10 cellular contexts compared by ENCODE assay signal in the genomic region with DNA sequence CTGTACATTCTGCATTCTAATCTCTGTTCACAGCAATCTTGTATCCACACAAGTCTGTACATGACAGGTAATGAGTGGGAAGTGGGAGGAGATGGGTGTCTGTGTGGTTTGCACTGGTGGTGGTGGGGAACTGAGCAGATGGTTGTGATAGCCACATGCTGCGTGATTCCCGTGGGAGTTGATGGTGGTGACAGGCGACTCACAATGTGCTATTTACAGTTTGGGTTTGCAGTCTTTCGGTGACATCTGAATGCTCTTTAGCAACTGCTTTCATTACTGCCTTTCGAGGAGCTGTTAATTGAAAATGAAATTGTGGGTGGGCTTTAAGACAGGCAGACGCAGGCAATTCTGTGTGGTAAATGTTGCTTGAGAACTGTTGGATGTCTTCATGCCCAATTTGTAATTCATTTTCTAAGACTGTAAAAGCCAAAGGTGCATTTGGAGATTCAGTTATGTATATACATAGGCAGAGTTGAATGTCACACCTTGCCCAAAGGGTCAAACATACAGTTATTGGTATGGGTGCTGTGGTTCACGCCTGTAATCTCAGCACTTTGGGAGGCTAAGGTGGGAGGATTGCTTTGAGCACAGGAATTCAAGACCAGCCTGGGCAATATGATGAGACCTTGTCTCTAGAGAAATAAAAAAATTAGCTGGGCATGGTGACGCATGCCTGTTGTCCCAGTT.
DNase-seq lines count a peak whose midpoint lies in the region; ATAC-seq lines count a peak whose summit lies in the region.
"Had no signal": no experiment of that assay in that cellular context is flagged by ENCODE, and none has a peak within 500 bp of the region (broad histone marks: within the 10 kb centered on the region; RNA-seq: fewer than 3 reads in every experiment).

No MANE protein-coding gene starts in this region.

- DNase-seq in NCI-H1436 (lab: John Stamatoyannopoulos, UW) (peak; percentile 48), NCI-H1436 treated with DMSO at 0.1 percent for 48 hours (lab: John Stamatoyannopoulos, UW) (no peak), non-pigmented ciliary epithelial cell (ENCODE audit: low read depth) (peak; percentile 17), SKM-1 treated with dmso at 0.1 percent for 144 hours (lab: John Stamatoyannopoulos, UW; ENCODE audit: unreplicated experiment) (no peak), HT-29 (ENCODE audit: low spot score) (no peak)
- no peak for DNase-seq in naive thymus-derived CD4-positive, alpha-beta T cell
- DNase-seq: foreskin fibroblast had no signal

- no peaks in the 10 kb centered on the region for H3K36me3 ChIP-seq in naive thymus-derived CD4-positive, alpha-beta T cell (ENCODE audit: control insufficient read depth in 2 of 3, insufficient read depth in 3 of 3, low read length in 3 of 3)
- H3K36me3 ChIP-seq: SJSA1 had no signal

- no peaks in the 10 kb centered on the region for H3K27me3 ChIP-seq in naive thymus-derived CD4-positive, alpha-beta T cell (ENCODE audit: control insufficient read depth in 2 of 2, insufficient read depth in 2 of 2, low read length in 2 of 2)
- H3K27me3 ChIP-seq: SJSA1 had no signal

- peaks cover 0 to 3% (median 0%) of the 10 kb centered on the region in 5 donors for H3K27me3 Mint-ChIP-seq in naive thymus-derived CD4-positive, alpha-beta T cell

- no peaks in the 10 kb centered on the region for H3K9me3 ChIP-seq in naive thymus-derived CD4-positive, alpha-beta T cell (ENCODE audit: control insufficient read depth in 2 of 3, low read length in 3 of 3)
- H3K9me3 ChIP-seq: SJSA1 had no signal

- ATAC-seq in GM21526 (IDR thresholded peaks at IDR 0.05; ENCODE audit: low FRiP score, unreplicated experiment): peak; percentile 89
- ATAC-seq in HG03439 (IDR thresholded peaks at IDR 0.05; ENCODE audit: unreplicated experiment): peak; percentile 89
- ATAC-seq in naive thymus-derived CD4-positive, alpha-beta T cell: no peak

- peaks cover 0 to 16% (median 0%) of the 10 kb centered on the region in 7 donors for H3K4me1 Mint-ChIP-seq in naive thymus-derived CD4-positive, alpha-beta T cell

- no peaks in the 10 kb centered on the region for H3K4me1 ChIP-seq in naive thymus-derived CD4-positive, alpha-beta T cell (ENCODE audit: control insufficient read depth in 2 of 2, insufficient read depth in 2 of 2, low read length in 2 of 2)
- H3K4me1 ChIP-seq: SJSA1 had no signal

- no peak overlapping the region for H3K4me3 ChIP-seq in naive thymus-derived CD4-positive, alpha-beta T cell (ENCODE audit: low read length)
- H3K4me3 ChIP-seq: SJSA1 had no signal

- POLR2A ChIA-PET in naive thymus-derived CD4-positive, alpha-beta T cell (lab: Charles Lee): no interaction called here

- H3K27ac ChIP-seq in naive thymus-derived CD4-positive, alpha-beta T cell (ENCODE audit: low read depth, low read length): no peak overlapping the region
- H3K27ac ChIP-seq: SJSA1 had no signal

- peaks cover 0 to 12% (median 2%) of the 10 kb centered on the region in 11 donors for H3K9me3 Mint-ChIP-seq in naive thymus-derived CD4-positive, alpha-beta T cell

- CTCF ChIA-PET in naive thymus-derived CD4-positive, alpha-beta T cell (lab: Charles Lee): no interaction called here

- no peak overlapping the region for H3K4me3 Mint-ChIP-seq in naive thymus-derived CD4-positive, alpha-beta T cell

- no peak overlapping the region for H3K27ac Mint-ChIP-seq in naive thymus-derived CD4-positive, alpha-beta T cell

- no peaks in the 10 kb centered on the region for H3K36me3 Mint-ChIP-seq in naive thymus-derived CD4-positive, alpha-beta T cell

- intact Hi-C loops in naive thymus-derived CD4-positive, alpha-beta T cell (cut with micrococcal nuclease): no loop called here

Comparison
In these comparisons a context has a peak if more than half of its experiments do, and no peak if none do; other contexts are left out.
1. DNase-seq: peak in NCI-H1436 (single experiment) and non-pigmented ciliary epithelial cell (single experiment); none in NCI-H1436 treated with DMSO at 0.1 percent for 48 hours (single experiment), SKM-1 treated with dmso at 0.1 percent for 144 hours (single experiment), HT-29 (single experiment) and naive thymus-derived CD4-positive, alpha-beta T cell (0 of 9).